In genomic region chr19:38532939-38533338, GRCh38 we compare ENCODE assay signal across 28 cellular contexts.
"Had no signal": no experiment of that assay in that cellular context is flagged by ENCODE, and none has a peak within 500 bp of the region (broad histone marks: within the 10 kb centered on the region; RNA-seq: fewer than 3 reads in every experiment).

No MANE protein-coding gene starts in this region.

- H3K27ac ChIP-seq: colonic mucosa, esophagus muscularis mucosa, foreskin keratinocyte, gastroesophageal sphincter, heart left ventricle, hepatocyte, prostate gland, right atrium auricular region, testis, tibial artery had no signal

- DNase-seq: colonic mucosa; dermis blood vessel endothelial cell; effector memory CD4-positive, alpha-beta T cell; foreskin keratinocyte; heart left ventricle; mesendoderm; midbrain; naive thymus-derived CD4-positive, alpha-beta T cell; nucleus accumbens; stimulated activated CD4-positive, alpha-beta T cell treated with anti-CD3 and anti-CD28 coated beads, Interleukin-12 subunit alpha, Interleukin-12 subunit beta, amount 100 ng/mL, for 4 hours; stimulated activated CD4-positive, alpha-beta T cell treated with anti-CD3 and anti-CD28 coated beads, Interleukin-1b, Interleukin-23, amount 100 ng/mL, for 48 hours; stimulated activated CD4-positive, alpha-beta T cell treated with anti-CD3 and anti-CD28 coated beads, Interleukin-4, amount 100 ng/mL, for 1 hour; stimulated activated CD8-positive, alpha-beta memory T cell treated with anti-CD3 and anti-CD28 coated beads, Interleukin-4, amount 100 ng/mL, for 48 hours; stimulated activated naive CD8-positive, alpha-beta T cell treated with anti-CD3 and anti-CD28 coated beads, Interleukin-15, Interleukin-2, amounts not matched to agents 100 U/mL and 50 U/mL, for 24 hours; substantia nigra; testis; tibial artery had no signal

- H3K4me3 ChIP-seq: colonic mucosa, esophagus muscularis mucosa, gastroesophageal sphincter, heart left ventricle, hepatocyte, prostate gland, right atrium auricular region, smooth muscle cell, testis, tibial artery had no signal

- H3K4me3 Mint-ChIP-seq: naive thymus-derived CD4-positive, alpha-beta T cell; type B pancreatic cell had no signal

- H3K4me1 ChIP-seq: colonic mucosa, foreskin keratinocyte, heart left ventricle, prostate gland, right atrium auricular region, testis had no signal

- ATAC-seq: foreskin keratinocyte; gastroesophageal sphincter; heart left ventricle; left lobe of liver; naive thymus-derived CD4-positive, alpha-beta T cell; sciatic nerve; stimulated activated naive CD8-positive, alpha-beta T cell treated with anti-CD3 and anti-CD28 coated beads, Interleukin-15, Interleukin-2, amounts not matched to agents 100 U/mL and 50 U/mL, for 24 hours had no signal

- H3K79me2 ChIP-seq: hepatocyte had no signal

- H2AFZ ChIP-seq: hepatocyte had no signal

- H3K36me3 ChIP-seq: colonic mucosa, heart left ventricle, prostate gland, right atrium auricular region, tibial artery had no signal

- H3K9me3 ChIP-seq: colonic mucosa, prostate gland, testis had no signal

- H3K4me2 ChIP-seq: hepatocyte, smooth muscle cell had no signal

- H3K27ac Mint-ChIP-seq: type B pancreatic cell had no signal

- FAIRE-seq: endothelial cell of umbilical vein, kidney had no signal

- H3K9me3 Mint-ChIP-seq: type B pancreatic cell had no signal

- H3K27me3 ChIP-seq: colonic mucosa, hepatocyte, right atrium auricular region, testis had no signal
